1 cellular context compared by ENCODE assay signal in the genomic region with DNA sequence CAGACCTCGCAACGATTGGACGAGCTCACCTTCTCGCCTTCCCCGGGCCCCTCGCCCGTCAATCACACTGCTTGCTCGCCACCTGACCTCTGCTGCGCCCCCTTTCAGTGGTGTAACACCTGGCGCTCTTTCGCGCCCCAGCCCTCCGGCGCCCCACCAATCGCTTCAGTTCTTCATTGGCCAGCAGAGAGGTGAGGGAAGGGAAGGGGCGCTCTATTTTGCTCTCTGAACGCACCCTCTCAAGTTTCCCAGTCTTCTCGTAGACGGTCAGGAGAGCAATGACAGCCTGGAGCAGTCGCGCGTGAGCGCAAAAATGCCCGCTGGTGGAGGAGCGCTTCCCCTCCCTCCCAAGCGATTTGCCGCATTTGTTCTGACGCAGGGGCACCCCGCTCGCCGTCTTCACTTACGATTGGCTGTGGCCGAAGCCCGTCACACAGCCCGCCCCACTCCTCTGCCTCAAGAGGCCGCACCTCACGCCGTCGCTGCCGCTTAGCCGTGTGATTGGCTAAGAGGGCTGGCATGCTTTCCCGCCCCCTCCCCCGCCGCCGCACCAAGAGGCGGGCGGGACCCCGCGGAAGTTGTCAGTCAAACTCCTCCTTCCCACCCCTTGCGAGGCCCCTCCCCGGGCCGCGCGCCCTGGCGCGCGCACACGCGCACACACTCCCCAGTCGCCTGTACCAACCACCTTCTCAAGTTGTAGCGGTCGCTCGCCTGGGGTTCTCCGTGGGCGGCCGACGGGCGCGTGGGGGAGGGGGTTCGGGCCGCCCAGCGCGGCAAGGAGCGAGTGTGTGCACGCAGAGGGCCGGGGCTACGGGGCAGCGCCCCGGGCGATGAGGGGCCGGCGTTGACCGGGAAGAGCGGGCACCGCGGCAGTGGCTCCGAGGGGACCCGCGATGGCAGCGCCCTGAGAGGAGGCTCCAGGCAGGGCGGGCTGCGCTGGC.
A peak's percentile ranks its signal among the peaks of the same experiment; 100 is the strongest.
TF ChIP-seq lines count a peak whose summit lies in the region.

TSS of gene PPP2R5A (plus strand) at position 667 of the 941 bp plus-strand sequence. CDS start 701 bp downstream, outside the sequence.

TF ChIP-seq in GM12878, 131 proteins besides CTCF, POLR2A, EP300 and RAD21 (continued from another document and continues in another):
- TF ChIP-seq PRDM15 (CRISPR knock-in tag; IDR thresholded peaks at IDR 0.05): no peak
- TF ChIP-seq JUND (IDR thresholded peaks at IDR 0.05; ENCODE audit: low read depth, low read length): no peak
- TF ChIP-seq PAX8 (IDR thresholded peaks at IDR 0.05): no peak
- no peak for TF ChIP-seq EZH2 (IDR thresholded peaks at IDR 0.05; ENCODE audit: borderline replicate concordance, control insufficient read depth, low read depth, low read length)
- TF ChIP-seq RUNX3 (IDR thresholded peaks at IDR 0.05; ENCODE audit: low read length): peak; percentile 76
- TF ChIP-seq ZNF217 (IDR thresholded peaks at IDR 0.05): no peak
- TF ChIP-seq IKZF1 (conservative IDR thresholded peaks at IDR 0.05): peak; percentile 82
- no peak for TF ChIP-seq YBX1 (IDR thresholded peaks at IDR 0.05)
- TF ChIP-seq CEBPB (IDR thresholded peaks at IDR 0.05; ENCODE audit: borderline replicate concordance in 1 of 2, low read depth in 2 of 2, low read length in 2 of 2): no peak
- 0 out of 2 replicates have a peak, but pooled peaks have one; percentile 14 for TF ChIP-seq TARDBP (IDR thresholded peaks at IDR 0.05; ENCODE audit: borderline replicate concordance)
- no peak for TF ChIP-seq ASH2L (IDR thresholded peaks at IDR 0.05; ENCODE audit: borderline replicate concordance, low read depth)
- no peak for TF ChIP-seq NFIC (IDR thresholded peaks at IDR 0.05; ENCODE audit: low read depth, low read length)
- peak; percentile 70 for TF ChIP-seq RELA (IDR thresholded peaks at IDR 0.05; ENCODE audit: borderline replicate concordance, partially characterized antibody)
- no peak for TF ChIP-seq ZNF384 (IDR thresholded peaks at IDR 0.05; ENCODE audit: borderline replicate concordance, low read depth, low read length)
- TF ChIP-seq, protein P1, sequence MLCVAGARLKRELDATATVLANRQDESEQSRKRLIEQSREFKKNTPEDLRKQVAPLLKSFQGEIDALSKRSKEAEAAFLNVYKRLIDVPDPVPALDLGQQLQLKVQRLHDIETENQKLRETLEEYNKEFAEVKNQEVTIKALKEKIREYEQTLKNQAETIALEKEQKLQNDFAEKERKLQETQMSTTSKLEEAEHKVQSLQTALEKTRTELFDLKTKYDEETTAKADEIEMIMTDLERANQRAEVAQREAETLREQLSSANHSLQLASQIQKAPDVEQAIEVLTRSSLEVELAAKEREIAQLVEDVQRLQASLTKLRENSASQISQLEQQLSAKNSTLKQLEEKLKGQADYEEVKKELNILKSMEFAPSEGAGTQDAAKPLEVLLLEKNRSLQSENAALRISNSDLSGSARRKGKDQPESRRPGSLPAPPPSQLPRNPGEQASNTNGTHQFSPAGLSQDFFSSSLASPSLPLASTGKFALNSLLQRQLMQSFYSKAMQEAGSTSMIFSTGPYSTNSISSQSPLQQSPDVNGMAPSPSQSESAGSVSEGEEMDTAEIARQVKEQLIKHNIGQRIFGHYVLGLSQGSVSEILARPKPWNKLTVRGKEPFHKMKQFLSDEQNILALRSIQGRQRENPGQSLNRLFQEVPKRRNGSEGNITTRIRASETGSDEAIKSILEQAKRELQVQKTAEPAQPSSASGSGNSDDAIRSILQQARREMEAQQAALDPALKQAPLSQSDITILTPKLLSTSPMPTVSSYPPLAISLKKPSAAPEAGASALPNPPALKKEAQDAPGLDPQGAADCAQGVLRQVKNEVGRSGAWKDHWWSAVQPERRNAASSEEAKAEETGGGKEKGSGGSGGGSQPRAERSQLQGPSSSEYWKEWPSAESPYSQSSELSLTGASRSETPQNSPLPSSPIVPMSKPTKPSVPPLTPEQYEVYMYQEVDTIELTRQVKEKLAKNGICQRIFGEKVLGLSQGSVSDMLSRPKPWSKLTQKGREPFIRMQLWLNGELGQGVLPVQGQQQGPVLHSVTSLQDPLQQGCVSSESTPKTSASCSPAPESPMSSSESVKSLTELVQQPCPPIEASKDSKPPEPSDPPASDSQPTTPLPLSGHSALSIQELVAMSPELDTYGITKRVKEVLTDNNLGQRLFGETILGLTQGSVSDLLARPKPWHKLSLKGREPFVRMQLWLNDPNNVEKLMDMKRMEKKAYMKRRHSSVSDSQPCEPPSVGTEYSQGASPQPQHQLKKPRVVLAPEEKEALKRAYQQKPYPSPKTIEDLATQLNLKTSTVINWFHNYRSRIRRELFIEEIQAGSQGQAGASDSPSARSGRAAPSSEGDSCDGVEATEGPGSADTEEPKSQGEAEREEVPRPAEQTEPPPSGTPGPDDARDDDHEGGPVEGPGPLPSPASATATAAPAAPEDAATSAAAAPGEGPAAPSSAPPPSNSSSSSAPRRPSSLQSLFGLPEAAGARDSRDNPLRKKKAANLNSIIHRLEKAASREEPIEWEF (IDR thresholded peaks at IDR 0.05; ENCODE audit: insufficient replicate concordance, low read depth, low read length): no peak
- TF ChIP-seq RB1 (IDR thresholded peaks at IDR 0.05; ENCODE audit: borderline replicate concordance): peak; percentile 84
- TF ChIP-seq WRNIP1 (IDR thresholded peaks at IDR 0.05; ENCODE audit: borderline replicate concordance, low read depth, low read length): no peak
- peak; percentile 73; the same call in 1 of the 2 replicates for TF ChIP-seq CBX5 (IDR thresholded peaks at IDR 0.05; ENCODE audit: low read depth)
- TF ChIP-seq, protein P2, sequence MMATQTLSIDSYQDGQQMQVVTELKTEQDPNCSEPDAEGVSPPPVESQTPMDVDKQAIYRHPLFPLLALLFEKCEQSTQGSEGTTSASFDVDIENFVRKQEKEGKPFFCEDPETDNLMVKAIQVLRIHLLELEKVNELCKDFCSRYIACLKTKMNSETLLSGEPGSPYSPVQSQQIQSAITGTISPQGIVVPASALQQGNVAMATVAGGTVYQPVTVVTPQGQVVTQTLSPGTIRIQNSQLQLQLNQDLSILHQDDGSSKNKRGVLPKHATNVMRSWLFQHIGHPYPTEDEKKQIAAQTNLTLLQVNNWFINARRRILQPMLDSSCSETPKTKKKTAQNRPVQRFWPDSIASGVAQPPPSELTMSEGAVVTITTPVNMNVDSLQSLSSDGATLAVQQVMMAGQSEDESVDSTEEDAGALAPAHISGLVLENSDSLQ (IDR thresholded peaks at IDR 0.05): peak; percentile 98
- no peak for TF ChIP-seq MYC (IDR thresholded peaks at IDR 0.05; ENCODE audit: insufficient read depth, insufficient read length, insufficient replicate concordance, low read length, severe bottlenecking)
- TF ChIP-seq EED (IDR thresholded peaks at IDR 0.05; ENCODE audit: low read depth): peak; percentile 37
- no peak for TF ChIP-seq FOXK2 (IDR thresholded peaks at IDR 0.05)
- peak; percentile 10; the same call in 1 of the 2 replicates for TF ChIP-seq NFYA (IDR thresholded peaks at IDR 0.05; ENCODE audit: borderline replicate concordance, low read depth, low read length)
- TF ChIP-seq NR2C2 (IDR thresholded peaks at IDR 0.05; ENCODE audit: borderline replicate concordance, control insufficient read depth, insufficient read length, low read depth): no peak
- TF ChIP-seq, protein P3, sequence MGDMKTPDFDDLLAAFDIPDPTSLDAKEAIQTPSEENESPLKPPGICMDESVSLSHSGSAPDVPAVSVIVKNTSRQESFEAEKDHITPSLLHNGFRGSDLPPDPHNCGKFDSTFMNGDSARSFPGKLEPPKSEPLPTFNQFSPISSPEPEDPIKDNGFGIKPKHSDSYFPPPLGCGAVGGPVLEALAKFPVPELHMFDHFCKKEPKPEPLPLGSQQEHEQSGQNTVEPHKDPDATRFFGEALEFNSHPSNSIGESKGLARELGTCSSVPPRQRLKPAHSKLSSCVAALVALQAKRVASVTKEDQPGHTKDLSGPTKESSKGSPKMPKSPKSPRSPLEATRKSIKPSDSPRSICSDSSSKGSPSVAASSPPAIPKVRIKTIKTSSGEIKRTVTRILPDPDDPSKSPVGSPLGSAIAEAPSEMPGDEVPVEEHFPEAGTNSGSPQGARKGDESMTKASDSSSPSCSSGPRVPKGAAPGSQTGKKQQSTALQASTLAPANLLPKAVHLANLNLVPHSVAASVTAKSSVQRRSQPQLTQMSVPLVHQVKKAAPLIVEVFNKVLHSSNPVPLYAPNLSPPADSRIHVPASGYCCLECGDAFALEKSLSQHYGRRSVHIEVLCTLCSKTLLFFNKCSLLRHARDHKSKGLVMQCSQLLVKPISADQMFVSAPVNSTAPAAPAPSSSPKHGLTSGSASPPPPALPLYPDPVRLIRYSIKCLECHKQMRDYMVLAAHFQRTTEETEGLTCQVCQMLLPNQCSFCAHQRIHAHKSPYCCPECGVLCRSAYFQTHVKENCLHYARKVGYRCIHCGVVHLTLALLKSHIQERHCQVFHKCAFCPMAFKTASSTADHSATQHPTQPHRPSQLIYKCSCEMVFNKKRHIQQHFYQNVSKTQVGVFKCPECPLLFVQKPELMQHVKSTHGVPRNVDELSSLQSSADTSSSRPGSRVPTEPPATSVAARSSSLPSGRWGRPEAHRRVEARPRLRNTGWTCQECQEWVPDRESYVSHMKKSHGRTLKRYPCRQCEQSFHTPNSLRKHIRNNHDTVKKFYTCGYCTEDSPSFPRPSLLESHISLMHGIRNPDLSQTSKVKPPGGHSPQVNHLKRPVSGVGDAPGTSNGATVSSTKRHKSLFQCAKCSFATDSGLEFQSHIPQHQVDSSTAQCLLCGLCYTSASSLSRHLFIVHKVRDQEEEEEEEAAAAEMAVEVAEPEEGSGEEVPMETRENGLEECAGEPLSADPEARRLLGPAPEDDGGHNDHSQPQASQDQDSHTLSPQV (IDR thresholded peaks at IDR 0.05): no peak
- peak; percentile 85 for TF ChIP-seq NR2F1 (conservative IDR thresholded peaks at IDR 0.05)
- TF ChIP-seq IKZF2 (IDR thresholded peaks at IDR 0.05): peak; percentile 20 to 43; a peak in 3 of 4 replicates
- TF ChIP-seq HSF1 (IDR thresholded peaks at IDR 0.05; ENCODE audit: low read depth, low read length): no peak
- no peak for TF ChIP-seq TCF7 (IDR thresholded peaks at IDR 0.05; ENCODE audit: borderline replicate concordance)
- TF ChIP-seq YY1 (IDR thresholded peaks at IDR 0.05; ENCODE audit: low read depth, low read length): peak; percentile 73; the same call in 1 of the 2 replicates
- TF ChIP-seq CHD4 (IDR thresholded peaks at IDR 0.05): no peak
- no peak for TF ChIP-seq SKIL (IDR thresholded peaks at IDR 0.05; ENCODE audit: low read depth, poor library complexity, severe bottlenecking)
- peak; percentile 66; the same call in 1 of the 2 replicates for TF ChIP-seq PML (IDR thresholded peaks at IDR 0.05; ENCODE audit: low read length)
- TF ChIP-seq BCL11A (IDR thresholded peaks at IDR 0.05; ENCODE audit: low read depth, low read length): 0 out of 2 replicates have a peak, but pooled peaks have one; percentile 9
- TF ChIP-seq MXI1 (IDR thresholded peaks at IDR 0.05; ENCODE audit: low read depth, low read length): peak; percentile 45; the same call in 1 of the 2 replicates
- peak; percentile 95 for TF ChIP-seq CHD2 (IDR thresholded peaks at IDR 0.05; ENCODE audit: borderline replicate concordance, low read depth, low read length)
- TF ChIP-seq ZNF24 (IDR thresholded peaks at IDR 0.05): peak; percentile 36; the same call in 1 of the 2 replicates
- TF ChIP-seq EGR1 (IDR thresholded peaks at IDR 0.05; ENCODE audit: borderline replicate concordance in 1 of 2, low read depth in 2 of 2, low read length in 2 of 2): peak; percentile 26 to 95
- TF ChIP-seq SREBF2 (IDR thresholded peaks at IDR 0.05; ENCODE audit: low read length): no peak
